In genomic region chr10:59465089-59465488, GRCh38 we compare ENCODE assay signal across 13 cellular contexts.
A peak's percentile ranks its signal among the peaks of the same experiment; 100 is the strongest.
DNase-seq lines count a peak whose midpoint lies in the region; ATAC-seq, FAIRE-seq and TF ChIP-seq lines count a peak whose summit lies in the region.
"Had no signal": no experiment of that assay in that cellular context is flagged by ENCODE, and none has a peak within 500 bp of the region (broad histone marks: within the 10 kb centered on the region; RNA-seq: fewer than 3 reads in every experiment).

No MANE protein-coding gene starts in this region.

- TF ChIP-seq POLR2A in GM12878 (IDR thresholded peaks at IDR 0.05; ENCODE audit: low read depth, low read length): no peak

- intact Hi-C loops in GM12878 (cut with micrococcal nuclease; ENCODE audit: unreplicated experiment): loop anchor here (1.0 to 10.0 kb wide), 2 partner anchors 220 to 513 kb away; no protein-coding TSS in a partner anchor

- ATAC-seq in GM12878: no peak
- ATAC-seq in GM21529 (IDR thresholded peaks at IDR 0.05; ENCODE audit: unreplicated experiment): no peak
- no peak for ATAC-seq in HG02885 (IDR thresholded peaks at IDR 0.05; ENCODE audit: poor library complexity, unreplicated experiment)
- no peak for ATAC-seq in GM19395 (IDR thresholded peaks at IDR 0.05; ENCODE audit: unreplicated experiment)
- ATAC-seq: T-cell had no signal

- TF ChIP-seq CTCF in GM12878 (IDR thresholded peaks at IDR 0.05 in 2 of 3, conservative IDR thresholded peaks at IDR 0.05 in 1 of 3; ENCODE audit: control insufficient read depth in 2 of 3, extremely low read depth in 1 of 3, insufficient read depth in 1 of 3, low read depth in 3 of 3, low read length in 3 of 3): peak in 1 of 3 experiments; percentile 19; a peak in 1 of 6 replicates

- H2AFZ ChIP-seq in GM12878 (ENCODE audit: control insufficient read depth, low read depth, low read length): no peak overlapping the region

- FAIRE-seq in GM12878 (lab: Jason Lieb, UNC): no peak

- H3K4me1 ChIP-seq in HAP-1: peaks cover 4% of the 10 kb centered on the region; the same call in 1 of the 2 replicates
- H3K4me1 ChIP-seq in GM12878 (ENCODE audit: control insufficient read depth, insufficient read depth, low read length): no peaks in the 10 kb centered on the region

- H3K27ac ChIP-seq in GM12878 (ENCODE audit: control insufficient read depth, insufficient read depth): no peak overlapping the region

- CTCF ChIA-PET in GM12878 (lab: Yijun Ruan, JAX): interaction anchor here (0.9 to 2.3 kb wide), 3 partner anchors 17 to 513 kb away, joined by 3 to 10 read pairs (median 3); no protein-coding TSS in a partner anchor

- in situ Hi-C loops in HAP-1 (cut with MboI; ENCODE audit: low sequenced_read_pairs): no loop called here
- in situ Hi-C loops in GM12878 (cut with MboI): no loop called here

- H3K9me3 ChIP-seq in HAP-1 (no peaks in the 10 kb centered on the region), GM12878 (replicated peaks; ENCODE audit: control insufficient read depth, insufficient read depth, low read length) (no peaks in the 10 kb centered on the region)
- H3K9me3 ChIP-seq: MG63 had no signal

- H4K20me1 ChIP-seq in GM12878 (ENCODE audit: control insufficient read depth, insufficient read depth): no peaks in the 10 kb centered on the region

- RAD21 ChIA-PET in GM12878 (lab: Charles Lee; ENCODE audit: unreplicated experiment): interaction anchor here (1.3 kb wide), 1 partner anchor 513 kb away, joined by 4 read pairs; no protein-coding TSS in a partner anchor

- DNase-seq in AG08396 (ENCODE audit: low spot score): peak; percentile 28
- DNase-seq in HAP-1 (ENCODE audit: low spot score in 2 of 2): peak; percentile 8 to 10
- no peak for DNase-seq in GM12878 (ENCODE audit: low read depth, low spot score)
- DNase-seq in left kidney (ENCODE audit: low read depth, low spot score): peak; percentile 21
- DNase-seq in cerebellar nuclear complex (lab: John Stamatoyannopoulos, UW): no peak
- DNase-seq: activated naive CD4-positive, alpha-beta T cell treated with anti-CD3 and anti-CD28 coated beads for 36 hours; GDM1; islet precursor cell; MG63; T-cell had no signal

- H3K36me3 ChIP-seq in HAP-1 (replicated peaks): no peaks in the 10 kb centered on the region
- no peaks in the 10 kb centered on the region for H3K36me3 ChIP-seq in GM12878 (ENCODE audit: control insufficient read depth in 2 of 2, insufficient read depth in 2 of 2, low read length in 1 of 2)
- H3K36me3 ChIP-seq: MG63 had no signal

- POLR2A ChIA-PET in GM12878 (lab: Charles Lee): no interaction called here

- H3K4me3 ChIP-seq in HAP-1: no peak overlapping the region
- H3K4me3 ChIP-seq in GM12878: no peak overlapping the region
- H3K4me3 ChIP-seq: MG63 had no signal

- no peaks in the 10 kb centered on the region for H3K79me2 ChIP-seq in GM12878 (ENCODE audit: control insufficient read depth, insufficient read depth, low read length)

- no peak overlapping the region for H3K9ac ChIP-seq in GM12878 (ENCODE audit: control insufficient read depth, insufficient read depth, low read length)

- no peak for TF ChIP-seq RAD21 in GM12878 (IDR thresholded peaks at IDR 0.05; ENCODE audit: insufficient read depth, low read depth, low read length)

- BruUV-seq in GM12878 (replicated peaks; lab: Mats Ljungman, UMichigan): no TSS peak

- TF ChIP-seq EP300 in GM12878 (IDR thresholded peaks at IDR 0.05; ENCODE audit: borderline replicate concordance in 1 of 2, control insufficient read depth in 1 of 2, low read depth in 2 of 2, low read length in 2 of 2): no peak

- SMC1A ChIA-PET in GM12878 (lab: Charles Lee; ENCODE audit: uncharacterized antibody, unreplicated experiment): interaction anchor here (1.8 kb wide), 2 partner anchors 9 to 513 kb away, joined by 3 to 4 read pairs; no protein-coding TSS in a partner anchor

- H3K27me3 ChIP-seq in HAP-1 (ENCODE audit: low read depth) (no peaks in the 10 kb centered on the region), GM12878 (replicated peaks in 1 of 2; ENCODE audit: control insufficient read depth in 2 of 2, insufficient read depth in 2 of 2, low read length in 1 of 2) (no peaks in the 10 kb centered on the region)
- H3K27me3 ChIP-seq: MG63 had no signal

- no peak overlapping the region for H3K4me2 ChIP-seq in GM12878 (ENCODE audit: control insufficient read depth, insufficient read depth)

TF ChIP-seq in GM12878, 131 proteins besides CTCF, POLR2A, EP300 and RAD21:
- TF ChIP-seq SMC3 (IDR thresholded peaks at IDR 0.05; ENCODE audit: borderline replicate concordance, low read length): peak; percentile 20; the same call in 1 of the 2 replicates
- TF ChIP-seq POLR2AphosphoS2 (IDR thresholded peaks at IDR 0.05; ENCODE audit: low read depth, low read length): no peak

Comparison
In these comparisons a context has a peak if more than half of its experiments do, and no peak if none do; other contexts are left out.
1. DNase-seq: peak in AG08396 (single experiment), HAP-1 (2 of 2) and left kidney (single experiment); none in GM12878 (single experiment) and cerebellar nuclear complex (0 of 2).